Comparison of ENCODE assay signal across 8 cellular contexts in genomic region chr9:38227656-38228055, GRCh38.
A peak's percentile ranks its signal among the peaks of the same experiment; 100 is the strongest.
DNase-seq lines count a peak whose midpoint lies in the region; ATAC-seq, FAIRE-seq and TF ChIP-seq lines count a peak whose summit lies in the region.

No MANE protein-coding gene starts in this region.

- H3K9ac ChIP-seq in endothelial cell of umbilical vein (replicated peaks; ENCODE audit: extremely low read depth, insufficient read depth, low read length) = no peak overlapping the region

- H3K4me2 ChIP-seq in endothelial cell of umbilical vein (ENCODE audit: insufficient read depth, low read length) = no peak overlapping the region

- H3K79me2 ChIP-seq in endothelial cell of umbilical vein (ENCODE audit: control insufficient read depth, insufficient read depth, low read length) = no peaks in the 10 kb centered on the region

- H3K4me3 ChIP-seq in AG04449 (ENCODE audit: low read depth, low read length) (no peak overlapping the region), endothelial cell of umbilical vein (replicated peaks in 1 of 3; ENCODE audit: insufficient read depth in 1 of 3, low read depth in 1 of 3, low read length in 3 of 3) (no peak overlapping the region)

- intact Hi-C loops in endothelial cell of umbilical vein (cut with micrococcal nuclease) = no loop called here

- H3K9me3 ChIP-seq in endothelial cell of umbilical vein (replicated peaks; ENCODE audit: control insufficient read depth, insufficient read depth, low read length) = no peaks in the 10 kb centered on the region

- dilution Hi-C loops in endothelial cell of umbilical vein (cut with MboI; ENCODE audit: extremely low pct_ligation_motif_present, low sequenced_read_pairs) = no loop called here

- H3K27ac ChIP-seq in endothelial cell of umbilical vein (ENCODE audit: insufficient read depth, low read depth, low read length) = no peak overlapping the region

- TF ChIP-seq CTCF in AG04449 (IDR thresholded peaks at IDR 0.05; ENCODE audit: insufficient read depth, low read length, missing control alignments) = no peak
- TF ChIP-seq CTCF in endothelial cell of umbilical vein (IDR thresholded peaks at IDR 0.05; ENCODE audit: extremely low read depth in 1 of 2, insufficient read depth in 1 of 2, low read depth in 1 of 2, low read length in 2 of 2) = no peak

- H3K4me1 ChIP-seq in endothelial cell of umbilical vein (ENCODE audit: control insufficient read depth, extremely low read depth, insufficient read depth, low read length) = no peaks in the 10 kb centered on the region

- H3K27me3 ChIP-seq in endothelial cell of umbilical vein (ENCODE audit: control insufficient read depth in 2 of 2, insufficient read depth in 2 of 2, low read length in 2 of 2) = peaks cover 20% of the 10 kb centered on the region in 2 experiments

- no peak overlapping the region for H2AFZ ChIP-seq in endothelial cell of umbilical vein (ENCODE audit: low read depth, low read length)

- no peaks in the 10 kb centered on the region for H3K36me3 ChIP-seq in endothelial cell of umbilical vein (ENCODE audit: control insufficient read depth in 2 of 2, extremely low read depth in 1 of 2, insufficient read depth in 2 of 2, low read length in 2 of 2)

- no peaks in the 10 kb centered on the region for H3K9me1 ChIP-seq in endothelial cell of umbilical vein (replicated peaks; ENCODE audit: control insufficient read depth, extremely low read depth, insufficient read depth, low read length)

- FAIRE-seq in RCC 7860 (lab: Jason Lieb, UNC) (no peak), endothelial cell of umbilical vein (lab: Jason Lieb, UNC) (no peak)

- BruUV-seq in endothelial cell of umbilical vein (replicated peaks; lab: Mats Ljungman, UMichigan) = no TSS peak

- ATAC-seq in GM18861 (IDR thresholded peaks at IDR 0.05; ENCODE audit: unreplicated experiment) (peak; percentile 13), GM21786 (IDR thresholded peaks at IDR 0.05; ENCODE audit: unreplicated experiment) (no peak), HG03095 (IDR thresholded peaks at IDR 0.05; ENCODE audit: unreplicated experiment) (no peak)

- CTCF ChIA-PET in AG04449 (lab: Yijun Ruan, JAX) (interaction anchor here (1.5 to 2.0 kb wide), 2 partner anchors 68 to 323 kb away, joined by 3 to 6 read pairs; no protein-coding TSS in a partner anchor), endothelial cell of umbilical vein (lab: Charles Lee) (interaction anchor here (0.6 kb wide), 1 partner anchor 28 kb away, joined by 3 read pairs; no protein-coding TSS in a partner anchor)

- no peaks in the 10 kb centered on the region for H4K20me1 ChIP-seq in endothelial cell of umbilical vein (replicated peaks; ENCODE audit: control insufficient read depth, extremely low read depth, insufficient read depth, low read length)

- DNase-seq in AG04449 (ENCODE audit: low read depth, low spot score) (peak; percentile 12), RCC 7860 (ENCODE audit: low spot score) (peak; percentile 19), endothelial cell of umbilical vein (ENCODE audit: low read depth, low spot score) (no peak), kidney glomerular epithelial cell (lab: John Stamatoyannopoulos, UW) (no peak)
- DNase-seq in activated effector memory CD4-positive, alpha-beta T cell treated with anti-CD3 and anti-CD28 coated beads, Interleukin-2, amount 50 U/mL, for 16 hours = no peak

- no peak for TF ChIP-seq POLR2A in endothelial cell of umbilical vein (IDR thresholded peaks at IDR 0.05; ENCODE audit: low read depth, low read length)

- POLR2A ChIA-PET in AG04449 (lab: Yijun Ruan, JAX) = no interaction called here
- POLR2A ChIA-PET in endothelial cell of umbilical vein (lab: Charles Lee) = no interaction called here

TF ChIP-seq in endothelial cell of umbilical vein, 7 proteins besides CTCF, POLR2A, EP300 and RAD21:
- no peak for TF ChIP-seq GATA2 (IDR thresholded peaks at IDR 0.05; ENCODE audit: insufficient read depth, insufficient read length, low read depth, low read length)
- peak; percentile 35 for TF ChIP-seq EZH2 (IDR thresholded peaks at IDR 0.05; ENCODE audit: borderline replicate concordance, low read depth, low read length, severe bottlenecking)
- TF ChIP-seq FOS (IDR thresholded peaks at IDR 0.05; ENCODE audit: borderline replicate concordance, insufficient read depth, low read length) = no peak
- no peak for TF ChIP-seq MYC (IDR thresholded peaks at IDR 0.05; ENCODE audit: low read depth, low read length)

Comparison
In these comparisons a context has a peak if more than half of its experiments do, and no peak if none do; other contexts are left out.
1. DNase-seq: peak in AG04449 (single experiment) and RCC 7860 (single experiment); none in endothelial cell of umbilical vein (single experiment), activated effector memory CD4-positive, alpha-beta T cell treated with anti-CD3 and anti-CD28 coated beads, Interleukin-2, amount 50 U/mL, for 16 hours (single experiment) and kidney glomerular epithelial cell (single experiment).